Comparison of ENCODE assay signal across 1 cellular context in genomic region chr21:45981641-45982255, GRCh38.
TF ChIP-seq lines count a peak whose summit lies in the region.

Gene COL6A1 (plus strand): TSS chr21:45981770. CDS start chr21:45981851, 81 bp downstream.

TF ChIP-seq in endothelial cell of umbilical vein, 7 proteins besides CTCF, POLR2A, EP300 and RAD21:
- TF ChIP-seq POLR2AphosphoS5 (IDR thresholded peaks at IDR 0.05; ENCODE audit: insufficient read depth, low read depth, low read length) = peak; percentile 17
- no peak for TF ChIP-seq MAX (IDR thresholded peaks at IDR 0.05; ENCODE audit: insufficient read depth, insufficient read length)
- TF ChIP-seq FOS (IDR thresholded peaks at IDR 0.05; ENCODE audit: borderline replicate concordance, insufficient read depth, low read length) = no peak
- TF ChIP-seq JUN (IDR thresholded peaks at IDR 0.05; ENCODE audit: borderline replicate concordance, insufficient read depth, insufficient read length, low read depth) = no peak
- no peak for TF ChIP-seq GATA2 (IDR thresholded peaks at IDR 0.05; ENCODE audit: insufficient read depth, insufficient read length, low read depth, low read length)
- no peak for TF ChIP-seq EZH2 (IDR thresholded peaks at IDR 0.05; ENCODE audit: borderline replicate concordance, low read depth, low read length, severe bottlenecking)
TF ChIP-seq in endothelial cell of umbilical vein: peak in this region for 1.
